Comparison of ENCODE assay signal across 1 cellular context in genomic region chr7:43880596-43880995, GRCh38.
TF ChIP-seq lines count a peak whose summit lies in the region.

No MANE protein-coding gene starts in this region.

TF ChIP-seq in GM23338, 12 proteins besides CTCF, POLR2A, EP300 and RAD21 (continued from another document):
- TF ChIP-seq JUNB (IDR thresholded peaks at IDR 0.05; ENCODE audit: unreplicated experiment) (no peak), ETS1 (IDR thresholded peaks at IDR 0.05) (no peak), NANOG (IDR thresholded peaks at IDR 0.05; ENCODE audit: borderline replicate concordance) (no peak), ZNF462 (CRISPR knock-in tag; IDR thresholded peaks at IDR 0.05) (no peak), CREB1 (CRISPR knock-in tag; IDR thresholded peaks at IDR 0.05; ENCODE audit: low read depth) (no peak)
